18 cellular contexts compared by ENCODE assay signal in the genomic region with DNA sequence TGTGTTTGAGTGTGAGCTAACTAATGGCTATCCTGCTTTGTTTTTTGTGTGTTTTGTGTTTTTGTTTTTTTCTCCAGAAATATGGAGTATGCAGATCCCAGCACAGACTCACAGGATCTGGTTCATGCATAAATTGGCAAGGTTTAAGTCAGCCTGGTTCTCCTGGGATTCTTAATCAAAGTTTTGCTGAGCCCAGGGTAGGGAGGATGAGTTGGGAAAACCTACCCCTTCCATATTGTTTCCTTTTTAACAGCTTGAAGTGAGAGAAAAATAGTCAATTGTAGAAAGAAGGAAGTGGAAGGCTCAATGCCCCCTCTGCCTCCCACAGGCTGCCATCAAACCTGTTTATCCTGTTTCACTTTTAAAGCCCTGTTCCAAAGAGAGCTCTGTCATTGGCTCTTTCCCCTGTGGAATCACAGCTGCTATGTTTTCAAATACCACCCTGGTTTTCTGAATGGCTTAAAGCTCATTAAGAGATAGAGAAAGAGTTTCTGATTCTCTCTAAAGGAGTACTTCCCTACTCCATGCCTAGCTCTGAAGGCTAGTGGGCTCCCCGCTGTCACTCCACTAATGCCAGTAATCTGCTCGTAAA. TPM values are rescaled to one million over a fixed set of nuclear protein-coding genes. Genes with fewer than 3 reads are reported as not detected.
DNase-seq lines count a peak whose midpoint lies in the region; ATAC-seq and TF ChIP-seq lines count a peak whose summit lies in the region.
"Had no signal": no experiment of that assay in that cellular context is flagged by ENCODE, and none has a peak within 500 bp of the region (broad histone marks: within the 10 kb centered on the region; RNA-seq: fewer than 3 reads in every experiment).

No MANE protein-coding gene starts in this region.

- no peak for TF ChIP-seq CTCF in MCF 10A (IDR thresholded peaks at IDR 0.05; ENCODE audit: unreplicated experiment)
- TF ChIP-seq CTCF in upper lobe of right lung (IDR thresholded peaks at IDR 0.05): no peak

- no peaks in the 10 kb centered on the region for H3K4me1 ChIP-seq in upper lobe of right lung

- H3K27ac ChIP-seq in upper lobe of right lung: no peak overlapping the region

- POLR2A ChIA-PET in MCF 10A (lab: Yijun Ruan, JAX): interaction anchor here (0.7 kb wide), 1 partner anchor 696 kb away, joined by 3 read pairs; no protein-coding TSS in a partner anchor

- no peak overlapping the region for H3K4me3 Mint-ChIP-seq in MCF 10A (ENCODE audit: unreplicated experiment)
- H3K4me3 Mint-ChIP-seq: activated CD4-positive, alpha-beta memory T cell treated with anti-CD3 and anti-CD28 coated beads for 36 hours; CD8-positive, alpha-beta memory T cell; dendritic cell treated with granulocyte-macrophage colony-stimulating factor and Interleukin-4, amounts not matched to agents 40 ng/mL and 50 ng/mL, for 4 days; memory B cell had no signal

- H3K4me1 Mint-ChIP-seq in MCF 10A (ENCODE audit: insufficient read depth, unreplicated experiment): no peaks in the 10 kb centered on the region
- H3K4me1 Mint-ChIP-seq: CD8-positive, alpha-beta memory T cell; memory B cell had no signal

- BruUV-seq in MCF 10A (replicated peaks; lab: Mats Ljungman, UMichigan): no TSS peak

- no peaks in the 10 kb centered on the region for H3K27me3 ChIP-seq in upper lobe of right lung

- peaks cover 74% of the 10 kb centered on the region for H3K27me3 Mint-ChIP-seq in MCF 10A (ENCODE audit: insufficient read depth, unreplicated experiment)

- no peaks in the 10 kb centered on the region for H3K36me3 Mint-ChIP-seq in MCF 10A (ENCODE audit: insufficient read depth, unreplicated experiment)
- H3K36me3 Mint-ChIP-seq: activated CD4-positive, alpha-beta memory T cell treated with anti-CD3 and anti-CD28 coated beads for 36 hours; CD8-positive, alpha-beta memory T cell; memory B cell had no signal

- DNase-seq in T47D (ENCODE audit: low read depth in 1 of 2, low spot score in 1 of 2): peak; percentile 37 to 85
- DNase-seq in MCF 10A (ENCODE audit: unreplicated experiment): no peak
- peak; percentile 73 for DNase-seq in NCI-H82 (lab: John Stamatoyannopoulos, UW)
- DNase-seq in kidney tubule cell (ENCODE audit: low spot score): peak; percentile 42
- DNase-seq in upper lobe of right lung: no peak
- no peak for DNase-seq in NCI-H2081 treated with DMSO at 0.1 percent for 48 hours (lab: John Stamatoyannopoulos, UW)
- no peak for DNase-seq in GM19238 (ENCODE audit: insufficient read length, low spot score)
- DNase-seq: activated CD4-positive, alpha-beta memory T cell treated with anti-CD3 and anti-CD28 coated beads for 36 hours; anterior cingulate cortex; CD8-positive, alpha-beta memory T cell; hypothalamus; MM.1S; occipital lobe; SHP77 had no signal

- no peak overlapping the region for H3K4me3 ChIP-seq in upper lobe of right lung

- intact Hi-C loops in MCF 10A (cut with micrococcal nuclease) (no loop called here), upper lobe of right lung (cut with DNase I) (no loop called here)

- in situ Hi-C loops in T47D (cut with HindIII; ENCODE audit: low pct_unique_long_range_greater_than_20kb, low sequenced_read_pairs): no loop called here

- H3K27ac Mint-ChIP-seq in MCF 10A (ENCODE audit: low read depth, unreplicated experiment): no peak overlapping the region
- H3K27ac Mint-ChIP-seq: activated CD4-positive, alpha-beta memory T cell treated with anti-CD3 and anti-CD28 coated beads for 36 hours; CD8-positive, alpha-beta memory T cell; dendritic cell treated with granulocyte-macrophage colony-stimulating factor and Interleukin-4, amounts not matched to agents 40 ng/mL and 50 ng/mL, for 4 days; memory B cell had no signal

- no peaks in the 10 kb centered on the region for H3K36me3 ChIP-seq in upper lobe of right lung

- H3K9me3 Mint-ChIP-seq in MCF 10A (ENCODE audit: unreplicated experiment): no peaks in the 10 kb centered on the region
- H3K9me3 Mint-ChIP-seq: activated CD4-positive, alpha-beta memory T cell treated with anti-CD3 and anti-CD28 coated beads for 36 hours; CD8-positive, alpha-beta memory T cell; dendritic cell treated with granulocyte-macrophage colony-stimulating factor and Interleukin-4, amounts not matched to agents 40 ng/mL and 50 ng/mL, for 4 days had no signal

- peak; percentile 61 for ATAC-seq in upper lobe of right lung
- ATAC-seq in HG02623 (IDR thresholded peaks at IDR 0.05; ENCODE audit: unreplicated experiment): no peak
- ATAC-seq: HCT116 had no signal

- no peaks in the 10 kb centered on the region for H3K9me3 ChIP-seq in upper lobe of right lung

- CTCF ChIA-PET in MCF 10A (lab: Yijun Ruan, JAX): interaction anchor here (0.7 kb wide), 1 partner anchor 14 kb away, joined by 3 read pairs; no protein-coding TSS in a partner anchor

RNA-seq across cellular contexts. Expression of gene CADM1, which starts 23.4 kb away (rescaled TPM):
- total RNA-seq in MCF 10A (2022) (not detected in 2 replicates), upper lobe of right lung (222 TPM)

Comparison
In these comparisons a context has a peak if more than half of its experiments do, and no peak if none do; other contexts are left out.
1. DNase-seq: peak in T47D (2 of 2), NCI-H82 (single experiment) and kidney tubule cell (single experiment); none in MCF 10A (single experiment), upper lobe of right lung (single experiment), NCI-H2081 treated with DMSO at 0.1 percent for 48 hours (single experiment) and GM19238 (single experiment).
2. RNA of gene CADM1, which starts 23.4 kb away (total RNA-seq): 222 TPM in upper lobe of right lung (single experiment); not detected in MCF 10A; every median in the first group is over 100 times any median in the second.